In the genomic region with DNA sequence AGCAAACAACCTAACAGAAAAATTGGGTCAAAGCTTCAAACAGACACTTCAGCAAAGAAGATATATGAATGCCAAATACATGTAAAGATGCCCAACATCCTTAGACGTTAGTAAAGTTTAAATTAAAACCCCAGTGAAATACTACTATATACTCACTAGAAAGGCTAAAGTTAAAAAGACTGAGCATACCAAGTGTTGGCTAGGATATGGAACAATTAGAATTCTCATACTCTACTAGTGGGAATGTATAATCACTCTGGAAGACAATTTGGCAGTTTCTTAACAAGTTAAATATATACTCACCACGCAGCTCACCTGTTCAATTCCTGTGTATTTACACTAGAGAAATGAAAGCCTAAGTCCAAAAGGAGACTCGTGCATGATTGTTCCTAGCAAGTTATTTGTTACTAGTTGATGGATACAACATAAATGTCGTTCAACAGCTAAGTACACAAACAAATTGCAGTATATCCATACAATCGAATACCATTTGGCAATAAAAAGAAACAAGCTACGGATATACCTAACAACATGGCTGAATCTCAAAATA, we compare ENCODE assay signal across 28 cellular contexts.
"Had no signal": no experiment of that assay in that cellular context is flagged by ENCODE, and none has a peak within 500 bp of the region (broad histone marks: within the 10 kb centered on the region; RNA-seq: fewer than 3 reads in every experiment).

No MANE protein-coding gene starts in this region.

- H3K4me3 ChIP-seq: ascending aorta, breast epithelium, cardiac muscle cell, colonic mucosa, esophagus squamous epithelium, gastroesophageal sphincter, heart right ventricle had no signal

- H3K9me3 ChIP-seq: ascending aorta, breast epithelium, colonic mucosa, esophagus squamous epithelium, gastroesophageal sphincter, heart right ventricle had no signal

- H3K27ac ChIP-seq: ascending aorta, breast epithelium, cardiac muscle cell, colonic mucosa, epithelial cell of prostate, gastroesophageal sphincter, heart right ventricle had no signal

- H3K27me3 ChIP-seq: ascending aorta, breast epithelium, cardiac muscle cell, colonic mucosa, esophagus squamous epithelium, gastroesophageal sphincter, heart right ventricle had no signal

- ATAC-seq: activated naive CD4-positive, alpha-beta T cell treated with anti-CD3 and anti-CD28 coated beads, Interleukin-2, amount 50 U/mL, for 72 hours; activated T-cell treated with anti-CD3 and anti-CD28 coated beads, Interleukin-2, amount 50 U/mL, for 72 hours; gastroesophageal sphincter; heart right ventricle; WTC11 had no signal

- DNase-seq: activated CD4-positive, alpha-beta memory T cell treated with anti-CD3 and anti-CD28 coated beads, Interleukin-2, amount 10 ng/mL, durations not matched to agents 7 days and 5 days; activated CD4-positive, alpha-beta T cell treated with anti-CD3 and anti-CD28 coated beads for 1 hour; activated CD4-positive, alpha-beta T cell treated with anti-CD3 and anti-CD28 coated beads for 4 hours; activated CD4-positive, alpha-beta T cell treated with anti-CD3 and anti-CD28 coated beads, Interleukin-2, amount 10 ng/mL, durations not matched to agents 7 days and 5 days; activated CD4-positive, alpha-beta T cell treated with anti-CD3 and anti-CD28 coated beads, Interleukin-2, amount 50 U/mL, for 4 hours; activated CD8-positive, alpha-beta memory T cell treated with anti-CD3 and anti-CD28 coated beads, Interleukin-2, amount 50 U/mL, for 48 hours; activated gamma-delta T cell; activated naive CD4-positive, alpha-beta T cell; activated naive CD4-positive, alpha-beta T cell treated with anti-CD3 and anti-CD28 coated beads, Interleukin-2, amount 10 ng/mL, durations not matched to agents 7 days and 5 days; activated naive CD8-positive, alpha-beta T cell treated with anti-CD3 and anti-CD28 coated beads, Interleukin-2, amount 10 ng/mL, durations not matched to agents 7 days and 5 days; activated T-cell treated with anti-CD3 and anti-CD28 coated beads for 4 hours; activated T-cell treated with anti-CD3 and anti-CD28 coated beads, Interleukin-2, amount 50 U/mL, for 24 hours; activated T-cell treated with anti-CD3 and anti-CD28 coated beads, Interleukin-2, amount 50 U/mL, for 72 hours; central memory CD4-positive, alpha-beta T cell; cerebellar nuclear complex; colonic mucosa; effector CD8-positive, alpha-beta T cell; esophagus squamous epithelium; foreskin melanocyte; heart right ventricle; T1000 had no signal

- H3K36me3 ChIP-seq: ascending aorta, breast epithelium, cardiac muscle cell, colonic mucosa, esophagus squamous epithelium, gastroesophageal sphincter, heart right ventricle had no signal

- H3K4me1 ChIP-seq: breast epithelium, colonic mucosa had no signal
